ENCODE assay signal across 8 cellular contexts in genomic region chr2:216849987-216850386, GRCh38.
A peak's percentile ranks its signal among the peaks of the same experiment; 100 is the strongest.
DNase-seq lines count a peak whose midpoint lies in the region; ATAC-seq and TF ChIP-seq lines count a peak whose summit lies in the region.

No MANE protein-coding gene starts in this region.

- TF ChIP-seq CTCF in fibroblast of pulmonary artery (IDR thresholded peaks at IDR 0.05; ENCODE audit: low read length, missing control alignments): no peak
- TF ChIP-seq CTCF in retinal pigment epithelial cell (conservative IDR thresholded peaks at IDR 0.05; ENCODE audit: low read depth, low read length): no peak

- in situ Hi-C loops in ACHN (cut with HindIII; ENCODE audit: low pct_ligation_motif_present, low pct_unique_long_range_greater_than_20kb, low sequenced_read_pairs): no loop called here

- peak in 75 of 76 experiments; percentile 5 to 87 (median 71) for DNase-seq in HUDEP-2 (lab: John Stamatoyannopoulos, UW; ENCODE audit: unreplicated experiment in 76 of 76)
- peak; percentile 83 for DNase-seq in SHP77 treated with DMSO at 0.1 percent for 48 hours (lab: John Stamatoyannopoulos, UW)
- peak; percentile 2 for DNase-seq in fibroblast of pulmonary artery (ENCODE audit: low read depth)
- DNase-seq in retinal pigment epithelial cell (ENCODE audit: low read depth): peak; percentile 25
- DNase-seq in EL: no peak
- no peak for DNase-seq in ACHN
- no peak for DNase-seq in NCI-H446 treated with DMSO at 0.1 percent for 48 hours (lab: John Stamatoyannopoulos, UW)

- H3K4me3 ChIP-seq in fibroblast of pulmonary artery (replicated peaks; ENCODE audit: low read depth, low read length): no peak overlapping the region
- peak overlapping the region; percentile 2 for H3K4me3 ChIP-seq in retinal pigment epithelial cell (ENCODE audit: low read length)

- no peak for ATAC-seq in HG03469 (IDR thresholded peaks at IDR 0.05; ENCODE audit: unreplicated experiment)

Comparison
In these comparisons a context has a peak if more than half of its experiments do, and no peak if none do; other contexts are left out.
1. DNase-seq: peak in HUDEP-2 (75 of 76), SHP77 treated with DMSO at 0.1 percent for 48 hours (single experiment), fibroblast of pulmonary artery (single experiment) and retinal pigment epithelial cell (single experiment); none in EL (single experiment), ACHN (single experiment) and NCI-H446 treated with DMSO at 0.1 percent for 48 hours (single experiment).